15 cellular contexts compared by ENCODE assay signal in the genomic region with DNA sequence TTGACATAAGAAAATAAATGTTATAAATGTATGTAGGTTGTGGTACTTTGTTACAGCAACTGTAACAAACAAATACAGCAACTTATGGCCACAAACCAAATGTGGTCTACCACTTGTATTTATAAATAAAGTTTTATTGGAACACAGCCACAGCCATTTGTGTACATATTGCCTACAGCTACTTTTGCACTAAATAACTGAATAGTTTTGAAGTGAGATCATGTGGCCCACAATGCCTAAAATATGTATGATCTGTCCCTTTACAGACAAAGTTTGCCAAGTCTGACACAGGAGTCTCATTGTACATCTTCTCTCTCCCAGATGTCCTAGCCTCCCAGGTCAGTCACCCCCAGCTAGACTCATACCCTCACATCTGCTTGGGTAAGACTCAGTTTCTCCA.
"Had no signal": no experiment of that assay in that cellular context is flagged by ENCODE, and none has a peak within 500 bp of the region (broad histone marks: within the 10 kb centered on the region; RNA-seq: fewer than 3 reads in every experiment).

No MANE protein-coding gene starts in this region.

- H3K9me3 Mint-ChIP-seq: nephron progenitor cell; stimulated activated naive B cell treated with anti-CD40 and anti-IgM and Interleukin-4, amounts not matched to agents 10 μg/mL and 1 μg/mL and 100 μg/mL, for 72 hours had no signal

- ATAC-seq: activated naive CD8-positive, alpha-beta T cell treated with anti-CD3 and anti-CD28 coated beads, Interleukin-2, amount 50 U/mL, for 24 hours; esophagus mucosa; stimulated activated naive B cell treated with anti-CD40 and anti-IgM and Interleukin-4, amounts not matched to agents 10 μg/mL and 1 μg/mL and 100 μg/mL, for 72 hours had no signal

- H3K36me3 ChIP-seq: colonic mucosa, thyroid gland, uterus had no signal

- H3K9me3 ChIP-seq: colonic mucosa, thyroid gland, uterus had no signal

- H3K4me3 Mint-ChIP-seq: activated CD4-positive, alpha-beta T cell treated with anti-CD3 and anti-CD28 coated beads, Interleukin-2, amount 10 ng/mL, durations not matched to agents 7 days and 5 days; activated naive CD8-positive, alpha-beta T cell treated with anti-CD3 and anti-CD28 coated beads, Interleukin-2, amount 50 U/mL, for 24 hours; nephron progenitor cell; stimulated activated naive B cell treated with anti-CD40 and anti-IgM and Interleukin-4, amounts not matched to agents 10 μg/mL and 1 μg/mL and 100 μg/mL, for 72 hours; T-helper 1 cell treated with Interleukin-12 subunit alpha and Interleukin-12 subunit beta and Interleukin-4 antibody, amounts not matched to agents 30 μg/mL and 1 μg/mL, for 36 hours had no signal

- H3K27ac Mint-ChIP-seq: activated CD4-positive, alpha-beta T cell treated with anti-CD3 and anti-CD28 coated beads, Interleukin-2, amount 10 ng/mL, durations not matched to agents 7 days and 5 days; activated naive CD8-positive, alpha-beta T cell treated with anti-CD3 and anti-CD28 coated beads, Interleukin-2, amount 50 U/mL, for 24 hours; nephron progenitor cell; stimulated activated naive B cell treated with anti-CD40 and anti-IgM and Interleukin-4, amounts not matched to agents 10 μg/mL and 1 μg/mL and 100 μg/mL, for 72 hours; T-helper 1 cell treated with Interleukin-12 subunit alpha and Interleukin-12 subunit beta and Interleukin-4 antibody, amounts not matched to agents 30 μg/mL and 1 μg/mL, for 36 hours had no signal

- H3K36me3 Mint-ChIP-seq: stimulated activated naive B cell treated with anti-CD40 and anti-IgM and Interleukin-4, amounts not matched to agents 10 μg/mL and 1 μg/mL and 100 μg/mL, for 72 hours had no signal

- H3K4me3 ChIP-seq: colonic mucosa, thyroid gland, uterus had no signal

- H3K27me3 ChIP-seq: colonic mucosa, thyroid gland, uterus had no signal

- H3K4me1 ChIP-seq: colonic mucosa, thyroid gland, uterus had no signal

- H3K27me3 Mint-ChIP-seq: activated CD4-positive, alpha-beta T cell treated with anti-CD3 and anti-CD28 coated beads, Interleukin-2, amount 10 ng/mL, durations not matched to agents 7 days and 5 days; activated naive CD8-positive, alpha-beta T cell treated with anti-CD3 and anti-CD28 coated beads, Interleukin-2, amount 50 U/mL, for 24 hours; stimulated activated naive B cell treated with anti-CD40 and anti-IgM and Interleukin-4, amounts not matched to agents 10 μg/mL and 1 μg/mL and 100 μg/mL, for 72 hours had no signal

- H3K27ac ChIP-seq: colonic mucosa, thyroid gland, uterus had no signal

- DNase-seq: activated CD4-positive, alpha-beta T cell treated with anti-CD3 and anti-CD28 coated beads, Interleukin-2, amount 10 ng/mL, durations not matched to agents 7 days and 5 days; activated naive CD4-positive, alpha-beta T cell treated with Interleukin-2 at 50 U/mL for 16 hours; activated naive CD8-positive, alpha-beta T cell treated with anti-CD3 and anti-CD28 coated beads, Interleukin-2, amount 50 U/mL, for 24 hours; aorta; colonic mucosa; head of caudate nucleus; nephron progenitor cell; occipital lobe; stimulated activated CD4-positive, alpha-beta T cell treated with anti-CD3 and anti-CD28 coated beads, Interleukin-15, amount 100 ng/mL, for 24 hours; stimulated activated CD4-positive, alpha-beta T cell treated with anti-CD3 and anti-CD28 coated beads, Interleukin-4, amount 100 ng/mL, for 1 hour; stimulated activated naive B cell treated with anti-CD40 and anti-IgM and Interleukin-4, amounts not matched to agents 10 μg/mL and 1 μg/mL and 100 μg/mL, for 72 hours; thyroid gland; uterus had no signal

- H3K4me1 Mint-ChIP-seq: activated CD4-positive, alpha-beta T cell treated with anti-CD3 and anti-CD28 coated beads, Interleukin-2, amount 10 ng/mL, durations not matched to agents 7 days and 5 days; activated naive CD8-positive, alpha-beta T cell treated with anti-CD3 and anti-CD28 coated beads, Interleukin-2, amount 50 U/mL, for 24 hours; nephron progenitor cell; stimulated activated naive B cell treated with anti-CD40 and anti-IgM and Interleukin-4, amounts not matched to agents 10 μg/mL and 1 μg/mL and 100 μg/mL, for 72 hours had no signal
